ENCODE assay signal across 8 cellular contexts in the genomic region with DNA sequence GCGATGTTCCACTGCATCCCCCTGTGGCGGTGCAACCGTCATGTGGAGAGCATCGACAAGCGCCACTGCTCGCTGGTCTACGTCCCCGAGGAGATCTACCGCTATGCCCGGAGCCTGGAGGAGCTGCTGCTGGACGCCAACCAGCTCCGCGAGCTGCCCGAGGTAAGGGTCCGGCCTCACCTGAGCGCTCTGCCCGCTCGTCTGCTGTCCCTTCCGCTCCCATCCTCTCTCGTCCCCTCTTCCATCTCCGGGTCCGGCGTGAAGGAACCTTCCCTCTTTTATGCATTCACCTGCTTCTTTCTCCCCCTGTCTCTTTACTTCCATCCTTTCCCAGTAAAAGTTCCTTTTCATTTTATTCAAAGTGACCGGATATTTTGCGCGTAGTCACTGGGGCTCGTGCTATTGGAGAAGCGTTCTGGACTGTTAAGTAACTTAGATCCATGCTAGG. TPM values are rescaled to one million over a fixed set of nuclear protein-coding genes. Genes with fewer than 3 reads are reported as not detected.
A peak's percentile ranks its signal among the peaks of the same experiment; 100 is the strongest.
DNase-seq lines count a peak whose midpoint lies in the region; ATAC-seq, FAIRE-seq and TF ChIP-seq lines count a peak whose summit lies in the region.

No MANE protein-coding gene starts in this region.

- peaks cover 18% of the 10 kb centered on the region for H3F3A ChIP-seq in SU-DHL-6 (ENCODE audit: insufficient read depth)

- H3K9ac ChIP-seq in SU-DHL-6 (ENCODE audit: low read length), result peak overlapping the region; percentile 65

- DNase-seq in DMS79 treated with DMSO at 0.1 percent for 48 hours (lab: John Stamatoyannopoulos, UW) (peak; percentile 55), DMS79 (lab: John Stamatoyannopoulos, UW) (no peak), fibroblast of pulmonary artery (ENCODE audit: low read depth) (no peak), pancreas (peak in 2 of 6 donors; percentile 52 to 55), NCI-H1436 (lab: John Stamatoyannopoulos, UW) (no peak)

- peak overlapping the region; percentile 81 for H3K4me3 ChIP-seq in SU-DHL-6 (ENCODE audit: insufficient read depth, low read length, poor library complexity, severe bottlenecking)
- peak overlapping the region; percentile 80 for H3K4me3 ChIP-seq in fibroblast of pulmonary artery (replicated peaks; ENCODE audit: low read depth, low read length)
- H3K4me3 ChIP-seq in pancreas, result peak overlapping the region; percentile 75 to 94 (median 86)

- peak overlapping the region; percentile 81 for H3K4me2 ChIP-seq in SU-DHL-6 (ENCODE audit: low read depth, low read length, poor library complexity, severe bottlenecking)

- 0 out of 2 replicates have a peak overlapping the region, but pooled peaks have one; percentile 2 for H3K27ac ChIP-seq in SU-DHL-6 (ENCODE audit: low read depth, low read length)
- peak overlapping the region; percentile 67 to 83 (median 72) for H3K27ac ChIP-seq in pancreas

- H3K9me3 ChIP-seq in SU-DHL-6 (ENCODE audit: insufficient read depth, low read length) (no peaks in the 10 kb centered on the region), pancreas (no peaks in the 10 kb centered on the region)

- TF ChIP-seq CTCF in SU-DHL-6 (IDR thresholded peaks at IDR 0.05; ENCODE audit: insufficient read depth, low read length, poor library complexity, severe bottlenecking), result no peak
- TF ChIP-seq CTCF in fibroblast of pulmonary artery (IDR thresholded peaks at IDR 0.05; ENCODE audit: low read length, missing control alignments), result no peak
- TF ChIP-seq CTCF in pancreas (IDR thresholded peaks at IDR 0.05), result no peak

- peaks cover 18% of the 10 kb centered on the region for H3K79me2 ChIP-seq in SU-DHL-6 (ENCODE audit: insufficient read depth, low read length)

- peaks cover 11% of the 10 kb centered on the region; the same call in 1 of the 2 replicates for H4K20me1 ChIP-seq in SU-DHL-6 (ENCODE audit: low read depth, low read length)

- ATAC-seq in HG03175 (IDR thresholded peaks at IDR 0.05; ENCODE audit: unreplicated experiment) (peak; percentile 26), pancreas (peak; percentile 21 to 50 (median 30)), GM18868 (IDR thresholded peaks at IDR 0.05; ENCODE audit: unreplicated experiment) (no peak)

- H3K36me3 ChIP-seq in SU-DHL-6 (ENCODE audit: low read length) (no peaks in the 10 kb centered on the region), pancreas (no peaks in the 10 kb centered on the region)

- 0 to 1% methylated on average over 25 to 28 of the region's 28 CpGs for WGBS in pancreas, 2 donors

- H3K27me3 ChIP-seq in SU-DHL-6 (ENCODE audit: low read length), result no peaks in the 10 kb centered on the region
- H3K27me3 ChIP-seq in pancreas, result no peaks in the 10 kb centered on the region

- peak overlapping the region; percentile 75 for H2AFZ ChIP-seq in SU-DHL-6 (ENCODE audit: low read depth, low read length, severe bottlenecking)

- FAIRE-seq in pancreas (lab: Jason Lieb, UNC), result no peak

- intact Hi-C loops in pancreas (cut with DNase I), result no loop called here

- H3K4me1 ChIP-seq in pancreas, result peaks cover 6 to 21% (median 7%) of the 10 kb centered on the region in 3 donors

- H3K9me2 ChIP-seq in SU-DHL-6 (replicated peaks; ENCODE audit: insufficient read depth, low read length), result no peaks in the 10 kb centered on the region

RNA-seq across cellular contexts. Expression of a gene that starts 0.5 kb away (rescaled TPM):
- total RNA-seq in pancreas, result 10 to 100 TPM in 1 of 6 donors, 1 to 10 TPM in 5; 5.2 to 11.6 (median 7.6) TPM
- polyA plus RNA-seq in pancreas, result 10 to 100 TPM in 1 of 2 donors, 1 to 10 TPM in 1; 7.2 to 10.2 TPM
